Comparison of ENCODE assay signal across 36 cellular contexts in the genomic region with DNA sequence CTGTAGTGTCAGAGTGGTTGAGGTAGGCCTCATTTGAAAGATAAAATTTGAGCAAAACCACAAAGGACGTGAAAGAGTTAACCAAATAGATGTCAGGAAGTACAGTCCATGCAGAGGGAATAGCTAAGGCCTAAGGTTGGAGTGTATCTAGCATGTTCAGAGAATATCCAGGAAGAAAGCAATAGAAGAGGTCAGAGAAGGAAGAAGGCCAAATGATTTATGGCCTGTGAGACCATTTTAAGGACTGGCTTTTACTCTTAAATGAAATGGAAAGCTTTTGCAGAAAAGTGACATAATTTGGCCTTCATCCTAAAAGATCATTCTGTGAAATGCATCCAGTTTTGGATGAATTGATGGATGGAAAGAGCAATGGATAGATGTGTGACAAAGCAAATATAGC.
A peak's percentile ranks its signal among the peaks of the same experiment; 100 is the strongest.
DNase-seq lines count a peak whose midpoint lies in the region; ATAC-seq, FAIRE-seq and TF ChIP-seq lines count a peak whose summit lies in the region.
"Had no signal": no experiment of that assay in that cellular context is flagged by ENCODE, and none has a peak within 500 bp of the region (broad histone marks: within the 10 kb centered on the region; RNA-seq: fewer than 3 reads in every experiment).

No MANE protein-coding gene starts in this region.

- TF ChIP-seq RAD21 in HepG2 (CRISPR knock-in tag; IDR thresholded peaks at IDR 0.05) (no peak), IMR-90 (IDR thresholded peaks at IDR 0.05; ENCODE audit: low read length) (no peak), K562 (CRISPR knock-in tag; conservative IDR thresholded peaks at IDR 0.05 in 1 of 2, IDR thresholded peaks at IDR 0.05 in 1 of 2) (no peak)

- in situ Hi-C loops in HepG2 (cut with HindIII; ENCODE audit: extremely low pct_ligation_motif_present, low pct_unique_long_range_greater_than_20kb): no loop called here
- in situ Hi-C loops in IMR-90 (cut with MboI; ENCODE audit: low sequenced_read_pairs): no loop called here
- in situ Hi-C loops in K562 (cut with MboI): no loop called here

- ATAC-seq in HepG2 (no peak), right lobe of liver (no peak), IMR-90 (ENCODE audit: low read depth) (no peak), K562 (no peak)
- ATAC-seq: A549; CD8-positive, alpha-beta T cell had no signal

- H4K91ac ChIP-seq in IMR-90 (ENCODE audit: insufficient read depth, low read depth, low read length): peak overlapping the region; percentile 64

- peak overlapping the region; percentile 66; the same call in 1 of the 2 replicates for H3K18ac ChIP-seq in IMR-90 (ENCODE audit: low read depth, low read length)

- H3K9me3 ChIP-seq in HepG2 (ENCODE audit: low read length) (no peaks in the 10 kb centered on the region), right lobe of liver (no peaks in the 10 kb centered on the region), IMR-90 (ENCODE audit: control insufficient read depth, insufficient read depth, low read length) (no peaks in the 10 kb centered on the region), K562 (replicated peaks; ENCODE audit: control insufficient read depth, insufficient read depth, low read depth, low read length) (no peaks in the 10 kb centered on the region), neural progenitor cell (ENCODE audit: low read depth) (no peaks in the 10 kb centered on the region), kidney (ENCODE audit: control insufficient read depth in 1 of 2, low read length in 2 of 2) (no peaks in the 10 kb centered on the region)
- H3K9me3 ChIP-seq: A549, BE2C, BLaER1, Caco-2 had no signal

- no peak for TF ChIP-seq POLR2A in HepG2 (IDR thresholded peaks at IDR 0.05; ENCODE audit: insufficient read depth in 1 of 2, low read depth in 2 of 2, low read length in 2 of 2)
- TF ChIP-seq POLR2A in right lobe of liver (IDR thresholded peaks at IDR 0.05): no peak
- TF ChIP-seq POLR2A in IMR-90 (IDR thresholded peaks at IDR 0.05; ENCODE audit: low read depth, low read length): no peak
- TF ChIP-seq POLR2A in K562 (conservative IDR thresholded peaks at IDR 0.05): no peak

- no peak overlapping the region for H2AK9ac ChIP-seq in IMR-90 (replicated peaks; ENCODE audit: low read depth, low read length, poor library complexity)

- POLR2A ChIA-PET in HepG2 (lab: Yijun Ruan, JAX): no interaction called here
- POLR2A ChIA-PET in HEK293T (lab: Yijun Ruan, JAX): no interaction called here
- POLR2A ChIA-PET in IMR-90 (lab: Charles Lee; ENCODE audit: unreplicated experiment): no interaction called here
- POLR2A ChIA-PET in K562 (lab: Yijun Ruan, JAX): no interaction called here

- H2AK5ac ChIP-seq in IMR-90 (ENCODE audit: low read depth, low read length): 0 out of 2 replicates have a peak overlapping the region, but pooled peaks have one; percentile 15

- CTCF ChIA-PET in HepG2 (lab: Yijun Ruan, JAX; ENCODE audit: low intra/inter-chr PET ratio, low total read pairs) (no interaction called here), HEK293T (lab: Yijun Ruan, JAX) (no interaction called here), IMR-90 (lab: Yijun Ruan, JAX) (no interaction called here), K562 (lab: Yijun Ruan, JAX; ENCODE audit: low intra/inter-chr PET ratio) (no interaction called here)

- no peaks in the 10 kb centered on the region; a peak in 1 of 5 replicates for H3K27me3 ChIP-seq in HepG2 (ENCODE audit: control insufficient read depth in 1 of 2, insufficient read depth in 2 of 2, low read length in 2 of 2)
- H3K27me3 ChIP-seq in right lobe of liver: no peaks in the 10 kb centered on the region
- no peaks in the 10 kb centered on the region for H3K27me3 ChIP-seq in IMR-90 (ENCODE audit: control insufficient read depth, insufficient read depth, low read length)
- no peaks in the 10 kb centered on the region for H3K27me3 ChIP-seq in K562 (ENCODE audit: control insufficient read depth in 2 of 2, insufficient read depth in 2 of 2, low read length in 2 of 2)
- H3K27me3 ChIP-seq in neural progenitor cell: no peaks in the 10 kb centered on the region
- H3K27me3 ChIP-seq: BE2C; BLaER1; BLaER1 treated with 17β-estradiol and CSF1 and Interleukin-3, amounts not matched to agents 10 nM and 100 nM had no signal

- peaks cover 4 to 6% of the 10 kb centered on the region in 2 experiments; a peak in 1 of 4 replicates for H3K79me1 ChIP-seq in IMR-90 (ENCODE audit: low read depth in 1 of 2, low read length in 2 of 2)

- H3K4me3 Mint-ChIP-seq in neural progenitor cell: no peak overlapping the region
- H3K4me3 Mint-ChIP-seq: B cell; CD14-positive monocyte; CD4-positive, alpha-beta memory T cell; CD4-positive, alpha-beta T cell; CD4-positive, CD25-positive, alpha-beta regulatory T cell; CD8-positive, alpha-beta memory T cell; CD8-positive, alpha-beta T cell had no signal

- H4K5ac ChIP-seq in IMR-90 (ENCODE audit: low read depth, low read length): peak overlapping the region; percentile 9; the same call in 1 of the 2 replicates

- no peak for TF ChIP-seq EP300 in HepG2 (IDR thresholded peaks at IDR 0.05; ENCODE audit: low read depth in 2 of 2, low read length in 2 of 2)
- no peak for TF ChIP-seq EP300 in HepG2 (CRISPR knock-in tag; IDR thresholded peaks at IDR 0.05; ENCODE audit: borderline replicate concordance)
- no peak for TF ChIP-seq EP300 in K562 (IDR thresholded peaks at IDR 0.05; ENCODE audit: low read length)

- intact Hi-C loops in HepG2 (cut with micrococcal nuclease; ENCODE audit: unreplicated experiment) (no loop called here), right lobe of liver (cut with DNase I) (no loop called here), IMR-90 (cut with micrococcal nuclease) (no loop called here), K562 (cut with micrococcal nuclease) (no loop called here), kidney (cut with DNase I) (no loop called here)

- H3K27ac ChIP-seq in HepG2 (ENCODE audit: extremely low read length, insufficient read depth, low read length) (no peak overlapping the region), right lobe of liver (no peak overlapping the region), IMR-90 (ENCODE audit: insufficient read depth, low read length) (peak overlapping the region; percentile 58; the same call in 1 of the 2 replicates), K562 (ENCODE audit: extremely low read depth, low read depth, low read length) (no peak overlapping the region), neural progenitor cell (no peak overlapping the region), kidney (ENCODE audit: low read depth in 2 of 2, low read length in 2 of 2) (no peak overlapping the region)
- H3K27ac ChIP-seq: 22Rv1; A549; BLaER1; BLaER1 treated with 17β-estradiol and CSF1 and Interleukin-3, amounts not matched to agents 10 nM and 100 nM; C4-2B had no signal

- H3K36me3 ChIP-seq in HepG2 (replicated peaks in 1 of 2; ENCODE audit: control insufficient read depth in 1 of 2, insufficient read depth in 2 of 2, low read length in 2 of 2) (no peaks in the 10 kb centered on the region), right lobe of liver (no peaks in the 10 kb centered on the region), IMR-90 (ENCODE audit: control insufficient read depth, insufficient read depth, low read length) (peaks cover 6% of the 10 kb centered on the region; the same call in 1 of the 2 replicates), K562 (ENCODE audit: control insufficient read depth, insufficient read depth, low read length) (peaks cover 4% of the 10 kb centered on the region; the same call in 1 of the 3 replicates), neural progenitor cell (no peaks in the 10 kb centered on the region), kidney (ENCODE audit: control insufficient read depth in 1 of 2, insufficient read depth in 2 of 2, low read length in 2 of 2) (no peaks in the 10 kb centered on the region)
- H3K36me3 ChIP-seq: BE2C had no signal

- H3K79me2 ChIP-seq in HepG2 (ENCODE audit: insufficient read depth, low read length) (no peaks in the 10 kb centered on the region), K562 (ENCODE audit: control insufficient read depth, insufficient read depth, low read length) (no peaks in the 10 kb centered on the region), neural progenitor cell (ENCODE audit: low read depth) (no peaks in the 10 kb centered on the region)

- H3K4me3 ChIP-seq in HepG2 (replicated peaks in 1 of 3; ENCODE audit: insufficient read depth in 1 of 3, low read depth in 2 of 3, low read length in 3 of 3): no peak overlapping the region
- H3K4me3 ChIP-seq in right lobe of liver: no peak overlapping the region
- no peak overlapping the region for H3K4me3 ChIP-seq in IMR-90 (ENCODE audit: insufficient read depth, low read depth, low read length)
- no peak overlapping the region for H3K4me3 ChIP-seq in K562
- H3K4me3 ChIP-seq in neural progenitor cell: no peak overlapping the region
- H3K4me3 ChIP-seq in kidney (ENCODE audit: low read length in 2 of 2): no peak overlapping the region
- H3K4me3 ChIP-seq: A549; BLaER1; BLaER1 treated with 17β-estradiol and CSF1 and Interleukin-3, amounts not matched to agents 10 nM and 100 nM had no signal

- H3K14ac ChIP-seq in IMR-90 (replicated peaks; ENCODE audit: low read depth, low read length): no peak overlapping the region

- H3K4me1 Mint-ChIP-seq in neural progenitor cell: no peaks in the 10 kb centered on the region
- H3K4me1 Mint-ChIP-seq: B cell; CD4-positive, alpha-beta memory T cell; CD8-positive, alpha-beta memory T cell had no signal

- no peaks in the 10 kb centered on the region for H3K27me3 Mint-ChIP-seq in neural progenitor cell (ENCODE audit: insufficient read depth, low read depth)
- H3K27me3 Mint-ChIP-seq: B cell; CD4-positive, alpha-beta memory T cell; CD4-positive, alpha-beta T cell; CD4-positive, CD25-positive, alpha-beta regulatory T cell; CD8-positive, alpha-beta memory T cell had no signal

- no peak overlapping the region for H3K27ac Mint-ChIP-seq in neural progenitor cell
- H3K27ac Mint-ChIP-seq: B cell; CD14-positive monocyte; CD4-positive, alpha-beta memory T cell; CD4-positive, alpha-beta T cell; CD8-positive, alpha-beta memory T cell; CD8-positive, alpha-beta T cell had no signal

- H3K4ac ChIP-seq in IMR-90 (ENCODE audit: low read depth, low read length): peak overlapping the region; percentile 39; the same call in 1 of the 2 replicates

- WGBS in HepG2 (ENCODE audit: low lambda C conversion rate): 97% methylated on average over 1 of the region's 1 CpG
- WGBS in right lobe of liver (ENCODE audit: insufficient coverage, low coverage, low lambda C conversion rate, missing lambda C conversion rate): 100% methylated on average over 1 of the region's 1 CpG
- WGBS in IMR-90 (ENCODE audit: extremely low coverage in 2 of 2, insufficient read length in 1 of 2), 2 experiments: 100% methylated on average over 1 of the region's 1 CpG; no CpG with 5 or more reads in 1 of the 2 experiments
- WGBS in K562 (ENCODE audit: insufficient coverage, low coverage, missing lambda C conversion rate): 56% methylated on average over 1 of the region's 1 CpG

- H2AFZ ChIP-seq in HepG2 (ENCODE audit: low read length) (no peak overlapping the region), IMR-90 (replicated peaks; ENCODE audit: low read length, poor library complexity) (no peak overlapping the region), K562 (ENCODE audit: low read depth, low read length) (no peak overlapping the region), neural progenitor cell (replicated peaks) (no peak overlapping the region)

- H3K4me2 ChIP-seq in HepG2 (ENCODE audit: low read depth, low read length): no peak overlapping the region
- no peak overlapping the region for H3K4me2 ChIP-seq in IMR-90 (ENCODE audit: low read depth, low read length)
- no peak overlapping the region for H3K4me2 ChIP-seq in K562 (ENCODE audit: insufficient read depth, low read length)
- H3K4me2 ChIP-seq in neural progenitor cell: no peak overlapping the region
- H3K4me2 ChIP-seq: A549; BLaER1; BLaER1 treated with 17β-estradiol and CSF1 and Interleukin-3, amounts not matched to agents 10 nM and 100 nM had no signal

- peaks cover 5% of the 10 kb centered on the region; the same call in 1 of the 2 replicates for H3K4me1 ChIP-seq in HepG2 (ENCODE audit: insufficient read depth, low read length)
- H3K4me1 ChIP-seq in right lobe of liver: no peaks in the 10 kb centered on the region
- peaks cover 7% of the 10 kb centered on the region; the same call in 1 of the 2 replicates for H3K4me1 ChIP-seq in IMR-90 (ENCODE audit: control insufficient read depth, insufficient read depth, low read length)
- H3K4me1 ChIP-seq in K562 (replicated peaks in 1 of 2; ENCODE audit: control insufficient read depth in 2 of 2, insufficient read depth in 2 of 2, low read length in 2 of 2): no peaks in the 10 kb centered on the region
- no peaks in the 10 kb centered on the region for H3K4me1 ChIP-seq in neural progenitor cell
- H3K4me1 ChIP-seq in kidney (ENCODE audit: control insufficient read depth in 1 of 2, insufficient read depth in 1 of 2, low read depth in 1 of 2, low read length in 2 of 2): no peaks in the 10 kb centered on the region
- H3K4me1 ChIP-seq: BE2C, BLaER1 had no signal

- peak overlapping the region; percentile 47; the same call in 1 of the 2 replicates for H2BK120ac ChIP-seq in IMR-90 (ENCODE audit: low read depth, low read length)

- TF ChIP-seq CTCF in HepG2 (CRISPR knock-in tag; IDR thresholded peaks at IDR 0.05) (no peak), right lobe of liver (IDR thresholded peaks at IDR 0.05) (no peak), IMR-90 (conservative IDR thresholded peaks at IDR 0.05; ENCODE audit: low read depth, low read length) (no peak), K562 (IDR thresholded peaks at IDR 0.05 in 2 of 3, conservative IDR thresholded peaks at IDR 0.05 in 1 of 3; ENCODE audit: insufficient read depth in 2 of 3, low read depth in 1 of 3, low read length in 3 of 3) (no peak), neural progenitor cell (IDR thresholded peaks at IDR 0.05) (no peak), kidney (IDR thresholded peaks at IDR 0.05; ENCODE audit: borderline replicate concordance, extremely low read depth, insufficient read depth) (no peak)

- DNase-seq in HepG2 (ENCODE audit: low spot score) (no peak), right lobe of liver (no peak), HEK293T (ENCODE audit: extremely low spot score) (no peak), IMR-90 (no peak), K562 (ENCODE audit: extremely low read depth in 1 of 4, low spot score in 3 of 4) (no peak), neural progenitor cell (ENCODE audit: low spot score) (no peak), OCI-M1 (lab: John Stamatoyannopoulos, UW) (no peak), kidney (no peak)
- DNase-seq: 8988T; ACHN; AML-193; BE2C; C1 segment of cervical spinal cord; Caco-2; Calu3; CD4-positive, alpha-beta memory T cell; CD4-positive, alpha-beta T cell; CD4-positive, CD25-positive, alpha-beta regulatory T cell; CD8-positive, alpha-beta memory T cell; CD8-positive, alpha-beta T cell; COR-L47; DMS 273 treated with DMSO at 0.1 percent for 48 hours; DMS153; DMS53; DMS79; DMS79 treated with DMSO at 0.1 percent for 48 hours; DND-41; EL had no signal

- peak overlapping the region; percentile 5; the same call in 1 of the 2 replicates for H3K56ac ChIP-seq in IMR-90 (ENCODE audit: extremely low read depth, insufficient read depth, low read length)

- no peak overlapping the region for H2BK15ac ChIP-seq in IMR-90 (ENCODE audit: low read depth, low read length)

- H2BK5ac ChIP-seq in IMR-90 (ENCODE audit: low read depth, low read length, poor library complexity, severe bottlenecking): peak overlapping the region; percentile 79

- H3K23ac ChIP-seq in IMR-90 (ENCODE audit: low read depth, low read length): no peak overlapping the region

- peak overlapping the region; percentile 28 to 35; a peak in 3 of 4 replicates for H4K8ac ChIP-seq in IMR-90 (ENCODE audit: low read depth in 2 of 2, low read length in 2 of 2)

- H3K9me1 ChIP-seq in IMR-90 (ENCODE audit: insufficient read depth, low read length) (0 out of 2 replicates have a peak, but pooled peaks cover 4% of the 10 kb centered on the region), K562 (ENCODE audit: control insufficient read depth, insufficient read depth, low read length) (no peaks in the 10 kb centered on the region)

- no peak for FAIRE-seq in HepG2 (lab: Jason Lieb, UNC)
- FAIRE-seq in K562 (lab: Jason Lieb, UNC): peak; percentile 32
- no peak for FAIRE-seq in kidney (lab: Jason Lieb, UNC)
- FAIRE-seq: A549, D721Med had no signal

- H3K36me3 Mint-ChIP-seq in neural progenitor cell: peaks cover 3% of the 10 kb centered on the region

- H3K9ac ChIP-seq in HepG2 (ENCODE audit: insufficient read depth, low read depth, low read length) (no peak overlapping the region), IMR-90 (ENCODE audit: low read depth, low read length) (no peak overlapping the region), K562 (ENCODE audit: insufficient read depth in 1 of 2, low read depth in 2 of 2, low read length in 2 of 2) (no peak overlapping the region), neural progenitor cell (no peak overlapping the region), kidney (ENCODE audit: low read length in 2 of 2) (no peak overlapping the region)
- H3K9ac ChIP-seq: BLaER1; BLaER1 treated with 17β-estradiol and CSF1 and Interleukin-3, amounts not matched to agents 10 nM and 100 nM had no signal

- dilution Hi-C loops in IMR-90 (cut with HindIII; ENCODE audit: low sequenced_read_pairs, unreplicated experiment): no loop called here

- no TSS peak for BruUV-seq in HepG2 (replicated peaks; lab: Mats Ljungman, UMichigan)
- no TSS peak for BruUV-seq in IMR-90 (replicated peaks; lab: Mats Ljungman, UMichigan)
- BruUV-seq in K562 (replicated peaks; lab: Mats Ljungman, UMichigan): no TSS peak

- no peaks in the 10 kb centered on the region for H3F3A ChIP-seq in neural progenitor cell (ENCODE audit: low read depth)

- H2BK20ac ChIP-seq in IMR-90 (ENCODE audit: low read depth, low read length): 0 out of 2 replicates have a peak overlapping the region, but pooled peaks have one; percentile 7

- no peaks in the 10 kb centered on the region for H3K9me3 Mint-ChIP-seq in neural progenitor cell
- H3K9me3 Mint-ChIP-seq: CD4-positive, alpha-beta T cell; CD4-positive, CD25-positive, alpha-beta regulatory T cell; CD8-positive, alpha-beta memory T cell; CD8-positive, alpha-beta T cell had no signal

- H4K20me1 ChIP-seq in HepG2 (ENCODE audit: insufficient read depth, low read length) (no peaks in the 10 kb centered on the region), IMR-90 (ENCODE audit: insufficient read depth, low read length) (no peaks in the 10 kb centered on the region), K562 (replicated peaks; ENCODE audit: control insufficient read depth, insufficient read depth, low read length) (no peaks in the 10 kb centered on the region), neural progenitor cell (ENCODE audit: low read depth) (no peaks in the 10 kb centered on the region)
- H4K20me1 ChIP-seq: BLaER1; BLaER1 treated with 17β-estradiol and CSF1 and Interleukin-3, amounts not matched to agents 10 nM and 100 nM had no signal

Comparison
In these comparisons a context has a peak if more than half of its experiments do, and no peak if none do; other contexts are left out.
1. Of the 241 proteins assayed by ChIP-seq in both HepG2 and K562: peak only in HepG2: none; only in K562: MEIS2; in both: none; in neither: 239; mixed calls (peak in some experiments, not most) for 1.